Comparison of ENCODE assay signal across 1 cellular context in the genomic region with DNA sequence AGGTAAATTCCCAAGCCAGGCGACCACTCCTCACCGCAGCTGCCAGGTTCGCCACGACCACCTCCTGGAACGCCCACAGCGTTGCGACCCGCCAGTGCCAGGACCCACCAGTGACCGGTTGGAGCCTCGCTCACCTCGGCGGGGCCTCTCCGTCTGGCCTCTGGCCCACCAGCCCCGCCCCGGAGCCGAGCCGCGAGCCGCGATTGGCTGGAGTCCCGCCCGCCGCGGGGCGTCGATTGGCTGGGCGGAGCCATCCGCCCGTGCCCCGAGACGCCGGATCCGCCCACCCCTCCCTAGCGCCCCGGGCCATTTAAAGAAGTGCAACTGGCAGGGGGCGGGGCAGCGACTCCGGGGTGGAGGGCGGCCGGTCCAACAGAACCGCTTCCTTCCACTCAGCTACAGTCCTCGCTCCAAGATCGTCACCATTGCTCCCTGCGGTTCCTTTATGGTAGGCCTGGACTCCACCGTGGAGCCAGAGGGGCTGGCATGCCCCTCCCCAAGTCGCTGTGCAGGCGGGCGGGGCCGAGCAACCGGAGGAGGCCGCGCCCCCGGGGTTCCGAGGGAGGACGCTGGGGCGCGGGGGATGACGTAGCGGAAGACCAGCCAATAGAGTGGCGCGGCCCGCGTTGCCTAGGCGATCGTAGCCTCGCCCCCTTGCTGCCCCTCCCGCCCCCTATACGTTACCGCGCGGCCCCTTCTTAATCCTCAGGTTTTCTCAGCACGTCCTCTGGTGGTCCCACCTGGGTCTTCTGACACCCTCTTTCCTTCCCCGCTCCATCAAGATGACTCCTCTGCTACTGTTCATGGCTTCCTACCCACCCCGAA.
TF ChIP-seq lines count a peak whose summit lies in the region.

A gene with protein sequence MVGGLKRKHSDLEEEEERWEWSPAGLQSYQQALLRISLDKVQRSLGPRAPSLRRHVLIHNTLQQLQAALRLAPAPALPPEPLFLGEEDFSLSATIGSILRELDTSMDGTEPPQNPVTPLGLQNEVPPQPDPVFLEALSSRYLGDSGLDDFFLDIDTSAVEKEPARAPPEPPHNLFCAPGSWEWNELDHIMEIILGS (minus strand): TSS at position 155 of the 825 bp plus-strand sequence. CDS start 2,255 bp downstream, outside the sequence.

TF ChIP-seq in HepG2, 621 proteins besides CTCF, POLR2A, EP300 and RAD21 (continued from another document and continues in another):
- TF ChIP-seq, protein P1, sequence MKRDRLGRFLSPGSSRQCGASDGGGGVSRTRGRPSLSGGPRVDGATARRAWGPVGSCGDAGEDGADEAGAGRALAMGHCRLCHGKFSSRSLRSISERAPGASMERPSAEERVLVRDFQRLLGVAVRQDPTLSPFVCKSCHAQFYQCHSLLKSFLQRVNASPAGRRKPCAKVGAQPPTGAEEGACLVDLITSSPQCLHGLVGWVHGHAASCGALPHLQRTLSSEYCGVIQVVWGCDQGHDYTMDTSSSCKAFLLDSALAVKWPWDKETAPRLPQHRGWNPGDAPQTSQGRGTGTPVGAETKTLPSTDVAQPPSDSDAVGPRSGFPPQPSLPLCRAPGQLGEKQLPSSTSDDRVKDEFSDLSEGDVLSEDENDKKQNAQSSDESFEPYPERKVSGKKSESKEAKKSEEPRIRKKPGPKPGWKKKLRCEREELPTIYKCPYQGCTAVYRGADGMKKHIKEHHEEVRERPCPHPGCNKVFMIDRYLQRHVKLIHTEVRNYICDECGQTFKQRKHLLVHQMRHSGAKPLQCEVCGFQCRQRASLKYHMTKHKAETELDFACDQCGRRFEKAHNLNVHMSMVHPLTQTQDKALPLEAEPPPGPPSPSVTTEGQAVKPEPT (CRISPR knock-in tag; IDR thresholded peaks at IDR 0.05; ENCODE audit: low read depth): no peak; the same call in none of the 2 replicates
- TF ChIP-seq HDAC6 (IDR thresholded peaks at IDR 0.05; ENCODE audit: low read depth, low read length): no peak
- no peak for TF ChIP-seq JUND (CRISPR knock-in tag; IDR thresholded peaks at IDR 0.05)
- peak; percentile 62; the same call in 1 of the 2 replicates for TF ChIP-seq KAT7 (CRISPR knock-in tag; IDR thresholded peaks at IDR 0.05; ENCODE audit: borderline replicate concordance)
- TF ChIP-seq DNMT3B (CRISPR knock-in tag; conservative IDR thresholded peaks at IDR 0.05): no peak
- TF ChIP-seq ZNF121 (CRISPR knock-in tag; IDR thresholded peaks at IDR 0.05): no peak
- TF ChIP-seq RFXANK (CRISPR knock-in tag; IDR thresholded peaks at IDR 0.05): no peak
- no peak for TF ChIP-seq XRCC5 (optimal IDR thresholded peaks at IDR 0.05; ENCODE audit: low read length)
- TF ChIP-seq PRMT3 (CRISPR knock-in tag; IDR thresholded peaks at IDR 0.05; ENCODE audit: borderline replicate concordance, low read depth): no peak
- TF ChIP-seq, protein P2, sequence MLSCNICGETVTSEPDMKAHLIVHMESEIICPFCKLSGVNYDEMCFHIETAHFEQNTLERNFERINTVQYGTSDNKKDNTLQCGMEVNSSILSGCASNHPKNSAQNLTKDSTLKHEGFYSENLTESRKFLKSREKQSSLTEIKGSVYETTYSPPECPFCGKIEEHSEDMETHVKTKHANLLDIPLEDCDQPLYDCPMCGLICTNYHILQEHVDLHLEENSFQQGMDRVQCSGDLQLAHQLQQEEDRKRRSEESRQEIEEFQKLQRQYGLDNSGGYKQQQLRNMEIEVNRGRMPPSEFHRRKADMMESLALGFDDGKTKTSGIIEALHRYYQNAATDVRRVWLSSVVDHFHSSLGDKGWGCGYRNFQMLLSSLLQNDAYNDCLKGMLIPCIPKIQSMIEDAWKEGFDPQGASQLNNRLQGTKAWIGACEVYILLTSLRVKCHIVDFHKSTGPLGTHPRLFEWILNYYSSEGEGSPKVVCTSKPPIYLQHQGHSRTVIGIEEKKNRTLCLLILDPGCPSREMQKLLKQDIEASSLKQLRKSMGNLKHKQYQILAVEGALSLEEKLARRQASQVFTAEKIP (CRISPR knock-in tag; IDR thresholded peaks at IDR 0.05; ENCODE audit: borderline replicate concordance): no peak
- no peak for TF ChIP-seq TOPORS (CRISPR knock-in tag; IDR thresholded peaks at IDR 0.05)
- TF ChIP-seq MAF1 (CRISPR knock-in tag; IDR thresholded peaks at IDR 0.05; ENCODE audit: borderline replicate concordance): 0 out of 2 replicates have a peak, but pooled peaks have one; percentile 40
- peak; percentile 84; the same call in 1 of the 2 replicates for TF ChIP-seq MXD4 (CRISPR knock-in tag; IDR thresholded peaks at IDR 0.05)
- peak; percentile 29 for TF ChIP-seq YY1 (IDR thresholded peaks at IDR 0.05; ENCODE audit: insufficient read depth, insufficient replicate concordance, low read depth, low read length)
- peak; percentile 18 for TF ChIP-seq TEAD3 (CRISPR knock-in tag; optimal IDR thresholded peaks at IDR 0.05; ENCODE audit: borderline replicate concordance)
- no peak for TF ChIP-seq ZEB1 (IDR thresholded peaks at IDR 0.05; ENCODE audit: insufficient replicate concordance, low read depth)
- TF ChIP-seq ZNF577 (CRISPR knock-in tag; IDR thresholded peaks at IDR 0.05; ENCODE audit: borderline replicate concordance, low read depth): no peak
- TF ChIP-seq SP5 (CRISPR knock-in tag; IDR thresholded peaks at IDR 0.05; ENCODE audit: borderline replicate concordance, low read depth): peak; percentile 75
- peak; percentile 48; the same call in 1 of the 2 replicates for TF ChIP-seq ZBTB7B (CRISPR knock-in tag; IDR thresholded peaks at IDR 0.05)
- TF ChIP-seq, protein P3, sequence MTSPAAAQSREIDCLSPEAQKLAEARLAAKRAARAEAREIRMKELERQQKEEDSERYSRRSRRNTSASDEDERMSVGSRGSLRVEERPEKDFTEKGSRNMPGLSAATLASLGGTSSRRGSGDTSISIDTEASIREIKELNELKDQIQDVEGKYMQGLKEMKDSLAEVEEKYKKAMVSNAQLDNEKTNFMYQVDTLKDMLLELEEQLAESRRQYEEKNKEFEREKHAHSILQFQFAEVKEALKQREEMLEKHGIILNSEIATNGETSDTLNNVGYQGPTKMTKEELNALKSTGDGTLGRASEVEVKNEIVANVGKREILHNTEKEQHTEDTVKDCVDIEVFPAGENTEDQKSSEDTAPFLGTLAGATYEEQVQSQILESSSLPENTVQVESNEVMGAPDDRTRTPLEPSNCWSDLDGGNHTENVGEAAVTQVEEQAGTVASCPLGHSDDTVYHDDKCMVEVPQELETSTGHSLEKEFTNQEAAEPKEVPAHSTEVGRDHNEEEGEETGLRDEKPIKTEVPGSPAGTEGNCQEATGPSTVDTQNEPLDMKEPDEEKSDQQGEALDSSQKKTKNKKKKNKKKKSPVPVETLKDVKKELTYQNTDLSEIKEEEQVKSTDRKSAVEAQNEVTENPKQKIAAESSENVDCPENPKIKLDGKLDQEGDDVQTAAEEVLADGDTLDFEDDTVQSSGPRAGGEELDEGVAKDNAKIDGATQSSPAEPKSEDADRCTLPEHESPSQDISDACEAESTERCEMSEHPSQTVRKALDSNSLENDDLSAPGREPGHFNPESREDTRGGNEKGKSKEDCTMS (CRISPR knock-in tag; conservative IDR thresholded peaks at IDR 0.05): no peak
- TF ChIP-seq, protein P4, sequence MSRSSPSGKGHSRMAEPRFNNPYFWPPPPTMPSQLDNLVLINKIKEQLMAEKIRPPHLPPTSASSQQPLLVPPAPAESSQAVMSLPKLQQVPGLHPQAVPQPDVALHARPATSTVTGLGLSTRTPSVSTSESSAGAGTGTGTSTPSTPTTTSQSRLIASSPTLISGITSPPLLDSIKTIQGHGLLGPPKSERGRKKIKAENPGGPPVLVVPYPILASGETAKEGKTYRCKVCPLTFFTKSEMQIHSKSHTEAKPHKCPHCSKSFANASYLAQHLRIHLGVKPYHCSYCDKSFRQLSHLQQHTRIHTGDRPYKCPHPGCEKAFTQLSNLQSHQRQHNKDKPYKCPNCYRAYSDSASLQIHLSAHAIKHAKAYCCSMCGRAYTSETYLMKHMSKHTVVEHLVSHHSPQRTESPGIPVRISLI (CRISPR knock-in tag; IDR thresholded peaks at IDR 0.05; ENCODE audit: borderline replicate concordance): no peak
- TF ChIP-seq, protein P5, sequence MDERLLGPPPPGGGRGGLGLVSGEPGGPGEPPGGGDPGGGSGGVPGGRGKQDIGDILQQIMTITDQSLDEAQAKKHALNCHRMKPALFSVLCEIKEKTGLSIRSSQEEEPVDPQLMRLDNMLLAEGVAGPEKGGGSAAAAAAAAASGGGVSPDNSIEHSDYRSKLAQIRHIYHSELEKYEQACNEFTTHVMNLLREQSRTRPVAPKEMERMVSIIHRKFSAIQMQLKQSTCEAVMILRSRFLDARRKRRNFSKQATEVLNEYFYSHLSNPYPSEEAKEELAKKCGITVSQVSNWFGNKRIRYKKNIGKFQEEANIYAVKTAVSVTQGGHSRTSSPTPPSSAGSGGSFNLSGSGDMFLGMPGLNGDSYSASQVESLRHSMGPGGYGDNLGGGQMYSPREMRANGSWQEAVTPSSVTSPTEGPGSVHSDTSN (CRISPR knock-in tag; IDR thresholded peaks at IDR 0.05): no peak
- TF ChIP-seq ZNF543 (CRISPR knock-in tag; IDR thresholded peaks at IDR 0.05): no peak; the same call in 1 of the 2 replicates
- no peak; the same call in 1 of the 2 replicates for TF ChIP-seq TOE1 (CRISPR knock-in tag; IDR thresholded peaks at IDR 0.05)
- TF ChIP-seq ZNF12 (CRISPR knock-in tag; IDR thresholded peaks at IDR 0.05): no peak
- TF ChIP-seq ZNF546 (CRISPR knock-in tag; conservative IDR thresholded peaks at IDR 0.05): 0 out of 2 replicates have a peak, but pooled peaks have one; percentile 49
- no peak for TF ChIP-seq PTBP1 (IDR thresholded peaks at IDR 0.05; ENCODE audit: low read depth, low read length, poor library complexity, severe bottlenecking)
- no peak for TF ChIP-seq ZNF737 (CRISPR knock-in tag; IDR thresholded peaks at IDR 0.05; ENCODE audit: borderline replicate concordance)
- TF ChIP-seq KLF15 (CRISPR knock-in tag; IDR thresholded peaks at IDR 0.05; ENCODE audit: borderline replicate concordance): no peak
- TF ChIP-seq, protein P6, sequence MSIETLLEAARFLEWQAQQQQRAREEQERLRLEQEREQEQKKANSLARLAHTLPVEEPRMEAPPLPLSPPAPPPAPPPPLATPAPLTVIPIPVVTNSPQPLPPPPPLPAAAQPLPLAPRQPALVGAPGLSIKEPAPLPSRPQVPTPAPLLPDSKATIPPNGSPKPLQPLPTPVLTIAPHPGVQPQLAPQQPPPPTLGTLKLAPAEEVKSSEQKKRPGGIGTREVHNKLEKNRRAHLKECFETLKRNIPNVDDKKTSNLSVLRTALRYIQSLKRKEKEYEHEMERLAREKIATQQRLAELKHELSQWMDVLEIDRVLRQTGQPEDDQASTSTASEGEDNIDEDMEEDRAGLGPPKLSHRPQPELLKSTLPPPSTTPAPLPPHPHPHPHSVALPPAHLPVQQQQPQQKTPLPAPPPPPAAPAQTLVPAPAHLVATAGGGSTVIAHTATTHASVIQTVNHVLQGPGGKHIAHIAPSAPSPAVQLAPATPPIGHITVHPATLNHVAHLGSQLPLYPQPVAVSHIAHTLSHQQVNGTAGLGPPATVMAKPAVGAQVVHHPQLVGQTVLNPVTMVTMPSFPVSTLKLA (IDR thresholded peaks at IDR 0.05): 0 out of 2 replicates have a peak, but pooled peaks have one; percentile 27
- no peak for TF ChIP-seq HNRNPUL1 (IDR thresholded peaks at IDR 0.05; ENCODE audit: low read depth, low read length)
- TF ChIP-seq CBX1 (IDR thresholded peaks at IDR 0.05; ENCODE audit: low read depth): peak; percentile 7
- TF ChIP-seq ZNF589 (CRISPR knock-in tag; conservative IDR thresholded peaks at IDR 0.05): no peak
- no peak for TF ChIP-seq ZNF329 (CRISPR knock-in tag; IDR thresholded peaks at IDR 0.05; ENCODE audit: low read depth)
- TF ChIP-seq NFE2L1 (CRISPR knock-in tag; IDR thresholded peaks at IDR 0.05; ENCODE audit: borderline replicate concordance): no peak
- TF ChIP-seq HOXA5 (CRISPR knock-in tag; IDR thresholded peaks at IDR 0.05): peak; percentile 85; the same call in 1 of the 2 replicates
- TF ChIP-seq, protein P7, sequence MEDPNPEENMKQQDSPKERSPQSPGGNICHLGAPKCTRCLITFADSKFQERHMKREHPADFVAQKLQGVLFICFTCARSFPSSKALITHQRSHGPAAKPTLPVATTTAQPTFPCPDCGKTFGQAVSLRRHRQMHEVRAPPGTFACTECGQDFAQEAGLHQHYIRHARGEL (CRISPR knock-in tag; IDR thresholded peaks at IDR 0.05): 0 out of 2 replicates have a peak, but pooled peaks have one; percentile 45
- no peak for TF ChIP-seq NONO (IDR thresholded peaks at IDR 0.05)
- peak; percentile 75 for TF ChIP-seq NONO (CRISPR knock-in tag; conservative IDR thresholded peaks at IDR 0.05)
- TF ChIP-seq, protein P8, sequence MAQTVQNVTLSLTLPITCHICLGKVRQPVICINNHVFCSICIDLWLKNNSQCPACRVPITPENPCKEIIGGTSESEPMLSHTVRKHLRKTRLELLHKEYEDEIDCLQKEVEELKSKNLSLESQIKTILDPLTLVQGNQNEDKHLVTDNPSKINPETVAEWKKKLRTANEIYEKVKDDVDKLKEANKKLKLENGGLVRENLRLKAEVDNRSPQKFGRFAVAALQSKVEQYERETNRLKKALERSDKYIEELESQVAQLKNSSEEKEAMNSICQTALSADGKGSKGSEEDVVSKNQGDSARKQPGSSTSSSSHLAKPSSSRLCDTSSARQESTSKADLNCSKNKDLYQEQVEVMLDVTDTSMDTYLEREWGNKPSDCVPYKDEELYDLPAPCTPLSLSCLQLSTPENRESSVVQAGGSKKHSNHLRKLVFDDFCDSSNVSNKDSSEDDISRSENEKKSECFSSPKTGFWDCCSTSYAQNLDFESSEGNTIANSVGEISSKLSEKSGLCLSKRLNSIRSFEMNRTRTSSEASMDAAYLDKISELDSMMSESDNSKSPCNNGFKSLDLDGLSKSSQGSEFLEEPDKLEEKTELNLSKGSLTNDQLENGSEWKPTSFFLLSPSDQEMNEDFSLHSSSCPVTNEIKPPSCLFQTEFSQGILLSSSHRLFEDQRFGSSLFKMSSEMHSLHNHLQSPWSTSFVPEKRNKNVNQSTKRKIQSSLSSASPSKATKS (CRISPR knock-in tag; IDR thresholded peaks at IDR 0.05): no peak
- peak; percentile 68 for TF ChIP-seq GATAD1 (CRISPR knock-in tag; IDR thresholded peaks at IDR 0.05)
